In genomic region chr1:156623946-156624813, GRCh38 we compare ENCODE assay signal across 8 cellular contexts. TPM values are rescaled to one million over a fixed set of nuclear protein-coding genes. Genes with fewer than 3 reads are reported as not detected.
A peak's percentile ranks its signal among the peaks of the same experiment; 100 is the strongest.
DNase-seq lines count a peak whose midpoint lies in the region; ATAC-seq and TF ChIP-seq lines count a peak whose summit lies in the region.

No MANE protein-coding gene starts in this region.

- CTCF ChIA-PET in HCT116 (lab: Charles Lee) = interaction anchor here (1.0 to 1.1 kb wide), 2 partner anchors 37 to 82 kb away, joined by 3 read pairs; no protein-coding TSS in a partner anchor

- H3K9me2 ChIP-seq in HCT116 (ENCODE audit: insufficient read depth) = no peaks in the 10 kb centered on the region

- H3K27me3 ChIP-seq in BE2C (peaks cover 19% of the 10 kb centered on the region), HCT116 (ENCODE audit: insufficient read depth, low read length) (no peaks in the 10 kb centered on the region), brain microvascular endothelial cell (replicated peaks) (peaks cover 43% of the 10 kb centered on the region)

- peak; percentile 57 for TF ChIP-seq CTCF in BE2C (IDR thresholded peaks at IDR 0.05; ENCODE audit: low read depth, low read length)
- TF ChIP-seq CTCF in HCT116 (IDR thresholded peaks at IDR 0.05 in 2 of 3, conservative IDR thresholded peaks at IDR 0.05 in 1 of 3; ENCODE audit: borderline replicate concordance in 1 of 3, insufficient read depth in 1 of 3, low read depth in 2 of 3, low read length in 2 of 3) = no peak
- TF ChIP-seq CTCF in brain microvascular endothelial cell (IDR thresholded peaks at IDR 0.05; ENCODE audit: low read depth, low read length, missing control alignments) = peak; percentile 68

- no peaks in the 10 kb centered on the region for H3K79me2 ChIP-seq in HCT116 (ENCODE audit: insufficient read depth, low read length)

- peak; percentile 82 for DNase-seq in BE2C
- DNase-seq in HCT116 (ENCODE audit: low read depth, low spot score) = no peak
- peak; percentile 78 to 92 for DNase-seq in SHP77 (lab: John Stamatoyannopoulos, UW)
- peak; percentile 44 for DNase-seq in brain microvascular endothelial cell
- DNase-seq in iris pigment epithelial cell (ENCODE audit: low read depth) = peak; percentile 49
- peak; percentile 38 for DNase-seq in stimulated activated CD4-positive, alpha-beta T cell treated with anti-CD3 and anti-CD28 coated beads, Interleukin-1b, Interleukin-23, amount 100 ng/mL, for 48 hours
- no peak for DNase-seq in AML-193 (lab: John Stamatoyannopoulos, UW)
- no peak for DNase-seq in amniotic stem cell (lab: John Stamatoyannopoulos, UW)

- intact Hi-C loops in HCT116 (cut with micrococcal nuclease) = loop anchor here (10.0 kb wide), 1 partner anchor 301 kb away; the partner anchor contains the start of gene LRRC71

- H4K20me1 ChIP-seq in HCT116 (ENCODE audit: insufficient read depth) = no peaks in the 10 kb centered on the region

- in situ Hi-C loops in brain microvascular endothelial cell (cut with HindIII; ENCODE audit: low pct_ligation_motif_present, low sequenced_read_pairs) = no loop called here

- POLR2A ChIA-PET in HCT116 (lab: Charles Lee) = no interaction called here

- no peak overlapping the region for H2AFZ ChIP-seq in HCT116 (ENCODE audit: low read depth, low read length, poor library complexity, severe bottlenecking)

- H3K27ac ChIP-seq in HCT116 (ENCODE audit: low read depth, low read length) (no peak overlapping the region), brain microvascular endothelial cell (no peak overlapping the region)

- BruUV-seq in HCT116 (replicated peaks; lab: Mats Ljungman, UMichigan) = no TSS peak

- no peak for TF ChIP-seq RAD21 in HCT116 (IDR thresholded peaks at IDR 0.05; ENCODE audit: low read depth)

- no peak for TF ChIP-seq POLR2A in HCT116 (IDR thresholded peaks at IDR 0.05; ENCODE audit: borderline replicate concordance, extremely low read depth, insufficient read depth, insufficient read length)

- RAD21 ChIA-PET in HCT116 (lab: Charles Lee; ENCODE audit: low non-redundant PET in 1 of 2, low total read pairs in 2 of 2, uncharacterized antibody in 2 of 2, unreplicated experiment in 2 of 2) = interaction anchor here in 1 of 2 experiments (0.6 kb wide), 1 partner anchor 52 kb away, joined by 3 read pairs; no protein-coding TSS in a partner anchor

- ATAC-seq in HCT116 = peak; percentile 35; the same call in 1 of the 2 replicates

- H3K9me3 ChIP-seq in BE2C = no peaks in the 10 kb centered on the region
- H3K9me3 ChIP-seq in HCT116 (ENCODE audit: control insufficient read depth in 1 of 2, insufficient read depth in 1 of 2, low read depth in 1 of 2, low read length in 2 of 2) = no peaks in the 10 kb centered on the region

- no peak overlapping the region for H3K9ac ChIP-seq in HCT116 (ENCODE audit: low read length)

- no peak overlapping the region for H3K4me2 ChIP-seq in HCT116 (ENCODE audit: low read length)

- no peaks in the 10 kb centered on the region for H3K36me3 ChIP-seq in BE2C
- H3K36me3 ChIP-seq in HCT116 (ENCODE audit: control insufficient read depth in 1 of 2, insufficient read depth in 2 of 2, low read length in 2 of 2) = no peaks in the 10 kb centered on the region
- H3K36me3 ChIP-seq in brain microvascular endothelial cell (replicated peaks) = no peaks in the 10 kb centered on the region

- H3K4me3 ChIP-seq in BE2C (ENCODE audit: low read depth, low read length) (peak overlapping the region; percentile 38), HCT116 (replicated peaks in 1 of 2; ENCODE audit: low read depth in 1 of 2, low read length in 2 of 2) (no peak overlapping the region), brain microvascular endothelial cell (ENCODE audit: low read depth, low read length) (peak overlapping the region; percentile 22)

- H3K4me1 ChIP-seq in BE2C (peaks cover 8% of the 10 kb centered on the region), HCT116 (ENCODE audit: control insufficient read depth in 1 of 2, insufficient read depth in 2 of 2, low read length in 2 of 2) (peaks cover 3 to 7% of the 10 kb centered on the region in 2 experiments; a peak in 2 of 4 replicates)

TF ChIP-seq in HCT116, 20 proteins besides CTCF, POLR2A, EP300 and RAD21 (continues in another document):
- TF ChIP-seq YY1 (IDR thresholded peaks at IDR 0.05; ENCODE audit: extremely low read depth, insufficient replicate concordance, low read depth, low read length) = no peak
- TF ChIP-seq EZH2 (IDR thresholded peaks at IDR 0.05) = no peak
- no peak for TF ChIP-seq SRF (IDR thresholded peaks at IDR 0.05; ENCODE audit: low read depth)
- TF ChIP-seq EGR1 (IDR thresholded peaks at IDR 0.05; ENCODE audit: low read depth) = no peak
- TF ChIP-seq REST (IDR thresholded peaks at IDR 0.05; ENCODE audit: low read depth) = no peak
- TF ChIP-seq EZH2phosphoT487 (IDR thresholded peaks at IDR 0.05; ENCODE audit: borderline replicate concordance) = no peak
- TF ChIP-seq ELF1 (IDR thresholded peaks at IDR 0.05; ENCODE audit: borderline replicate concordance, low read depth) = no peak
- no peak for TF ChIP-seq TCF7L2 (IDR thresholded peaks at IDR 0.05; ENCODE audit: borderline replicate concordance, extremely low read depth, insufficient read depth, insufficient read length)
- TF ChIP-seq SP1 (IDR thresholded peaks at IDR 0.05; ENCODE audit: low read depth) = no peak
- no peak for TF ChIP-seq MAX (IDR thresholded peaks at IDR 0.05)
- no peak for TF ChIP-seq ZNF274 (IDR thresholded peaks at IDR 0.05; ENCODE audit: low read depth, low read length)
- TF ChIP-seq FOSL1 (IDR thresholded peaks at IDR 0.05; ENCODE audit: low read depth) = no peak
- TF ChIP-seq ZBTB33 (IDR thresholded peaks at IDR 0.05; ENCODE audit: extremely low read depth, insufficient replicate concordance, low read length) = no peak
- no peak for TF ChIP-seq SIN3A (IDR thresholded peaks at IDR 0.05; ENCODE audit: low read depth)
- TF ChIP-seq POLR2AphosphoS5 (IDR thresholded peaks at IDR 0.05; ENCODE audit: low read depth, low read length) = no peak
- no peak for TF ChIP-seq ATF3 (IDR thresholded peaks at IDR 0.05)

RNA-seq across cellular contexts. Expression of gene HAPLN2, which starts 5.0 kb away (rescaled TPM):
- polyA plus RNA-seq in BE2C (2012; ENCODE audit: insufficient read depth, insufficient read length, low read depth) = 0.86 TPM
- total RNA-seq in HCT116 (2021; ENCODE audit: unreplicated experiment) = 0.54 TPM
- 0.47 and 0.60 TPM in 2 replicates for polyA plus RNA-seq in HCT116 (2012)

RNA-seq across cellular contexts. Expression of gene BCAN, which starts 17.7 kb away (rescaled TPM):
- 7.8 TPM for polyA plus RNA-seq in BE2C (2012; ENCODE audit: insufficient read depth, insufficient read length, low read depth)
- not detected for total RNA-seq in HCT116 (2021; ENCODE audit: unreplicated experiment)
- 0.23 and 0.26 TPM in 2 replicates for polyA plus RNA-seq in HCT116 (2012)

RNA-seq across cellular contexts. Expression of gene GPATCH4, which starts 22.9 kb away (rescaled TPM):
- 162 TPM for polyA plus RNA-seq in BE2C (2012; ENCODE audit: insufficient read depth, insufficient read length, low read depth)
- total RNA-seq in HCT116 (2021; ENCODE audit: unreplicated experiment) = 39.4 TPM
- 24.9 and 33.0 TPM in 2 replicates for polyA plus RNA-seq in HCT116 (2012)

RNA-seq across cellular contexts. Expression of gene NAXE, which starts 32.6 kb away (rescaled TPM):
- 121 TPM for polyA plus RNA-seq in BE2C (2012; ENCODE audit: insufficient read depth, insufficient read length, low read depth)
- 139 TPM for total RNA-seq in HCT116 (2021; ENCODE audit: unreplicated experiment)
- polyA plus RNA-seq in HCT116 (2012) = 130 and 140 TPM in 2 replicates

RNA-seq across cellular contexts. Expression of gene TTC24, which starts 44.7 kb away (rescaled TPM):
- polyA plus RNA-seq in BE2C (2012; ENCODE audit: insufficient read depth, insufficient read length, low read depth) = not detected
- total RNA-seq in HCT116 (2021; ENCODE audit: unreplicated experiment) = not detected
- 0.10 and 0.21 TPM in 2 replicates for polyA plus RNA-seq in HCT116 (2012)

Comparison
In these comparisons a context has a peak if more than half of its experiments do, and no peak if none do; other contexts are left out.
1. DNase-seq: peak in BE2C (single experiment), SHP77 (2 of 2), brain microvascular endothelial cell (single experiment), iris pigment epithelial cell (single experiment) and stimulated activated CD4-positive, alpha-beta T cell treated with anti-CD3 and anti-CD28 coated beads, Interleukin-1b, Interleukin-23, amount 100 ng/mL, for 48 hours (single experiment); none in HCT116 (single experiment), AML-193 (0 of 2) and amniotic stem cell (single experiment).
2. H3K4me3 ChIP-seq: peak in BE2C (single experiment) and brain microvascular endothelial cell (single experiment); none in HCT116 (0 of 2).
3. CTCF ChIP-seq: peak in BE2C (single experiment) and brain microvascular endothelial cell (single experiment); none in HCT116 (0 of 3).